ENCODE assay signal across 12 cellular contexts in the genomic region with DNA sequence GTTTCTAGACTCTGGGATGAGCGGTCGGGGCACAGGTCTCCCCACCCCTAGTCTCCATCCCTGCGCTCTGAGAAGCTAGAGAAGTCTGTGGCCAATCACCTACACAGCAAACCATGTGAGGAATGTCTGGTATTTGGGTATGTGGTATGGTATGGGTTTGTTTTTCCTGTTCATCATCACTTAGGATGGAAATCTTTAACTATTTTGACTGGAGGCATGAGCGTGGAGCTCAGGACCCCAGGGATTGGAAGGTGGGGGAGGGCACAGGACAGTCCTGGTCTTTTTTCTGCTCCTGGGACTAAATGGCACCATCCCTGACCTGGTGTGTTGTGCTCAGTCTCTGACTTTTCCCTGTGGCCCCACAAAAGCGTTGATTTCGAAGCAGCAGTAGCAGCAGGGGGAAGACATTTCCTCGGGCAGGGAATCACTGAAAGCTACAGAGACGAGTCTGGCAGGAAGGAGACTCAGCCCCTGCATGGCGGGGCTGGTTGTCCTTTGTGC.
DNase-seq lines count a peak whose midpoint lies in the region; ATAC-seq and TF ChIP-seq lines count a peak whose summit lies in the region.
"Had no signal": no experiment of that assay in that cellular context is flagged by ENCODE, and none has a peak within 500 bp of the region (broad histone marks: within the 10 kb centered on the region; RNA-seq: fewer than 3 reads in every experiment).

No MANE protein-coding gene starts in this region.

- no peaks in the 10 kb centered on the region for H3K36me3 ChIP-seq in ACC112 (ENCODE audit: insufficient read depth, low read length)
- H3K36me3 ChIP-seq in HUES48 (ENCODE audit: control insufficient read depth, insufficient read depth, low read length), result no peaks in the 10 kb centered on the region
- H3K36me3 ChIP-seq in CD8-positive, alpha-beta T cell (ENCODE audit: insufficient read depth, low read length), result no peaks in the 10 kb centered on the region
- H3K36me3 ChIP-seq: BLaER1 treated with 17β-estradiol and CSF1 and Interleukin-3, amounts not matched to agents 10 nM and 100 nM had no signal

- H3K4me3 ChIP-seq in ACC112 (ENCODE audit: low read depth, low read length) (peak overlapping the region; percentile 24; the same call in 1 of the 2 replicates), HUES48 (ENCODE audit: low read depth, low read length) (no peak overlapping the region), cardiac fibroblast (replicated peaks in 1 of 2; ENCODE audit: low read depth in 2 of 2, low read length in 2 of 2) (no peak overlapping the region)
- H3K4me3 ChIP-seq in CD8-positive, alpha-beta T cell (ENCODE audit: low read depth, low read length), result no peak overlapping the region
- H3K4me3 ChIP-seq: BLaER1 treated with 17β-estradiol and CSF1 and Interleukin-3, amounts not matched to agents 10 nM and 100 nM had no signal

- H3K36me3 Mint-ChIP-seq in CD8-positive, alpha-beta T cell, result no peaks in the 10 kb centered on the region
- no peaks in the 10 kb centered on the region for H3K36me3 Mint-ChIP-seq in activated CD8-positive, alpha-beta memory T cell treated with anti-CD3 and anti-CD28 coated beads, Interleukin-2, amount 10 ng/mL, durations not matched to agents 7 days and 5 days
- H3K36me3 Mint-ChIP-seq: naive B cell had no signal

- no peaks in the 10 kb centered on the region for H3K79me2 ChIP-seq in ACC112 (ENCODE audit: control insufficient read depth, insufficient read depth, low read length, unreplicated experiment)

- peak overlapping the region; percentile 1; the same call in 1 of the 2 replicates for H3K9ac ChIP-seq in HUES48 (ENCODE audit: low read depth, low read length)
- H3K9ac ChIP-seq: BLaER1 treated with 17β-estradiol and CSF1 and Interleukin-3, amounts not matched to agents 10 nM and 100 nM had no signal

- H3K9me3 Mint-ChIP-seq in CD8-positive, alpha-beta T cell, result no peaks in the 10 kb centered on the region
- H3K9me3 Mint-ChIP-seq in activated CD8-positive, alpha-beta memory T cell treated with anti-CD3 and anti-CD28 coated beads, Interleukin-2, amount 10 ng/mL, durations not matched to agents 7 days and 5 days (ENCODE audit: low read depth), result no peaks in the 10 kb centered on the region
- H3K9me3 Mint-ChIP-seq: naive B cell had no signal

- H3K27ac ChIP-seq in ACC112 (ENCODE audit: low read depth, low read length) (peak overlapping the region; percentile 66), HUES48 (ENCODE audit: low read depth, low read length) (peak overlapping the region; percentile 80), substantia nigra (ENCODE audit: low read depth, low read length, poor library complexity, severe bottlenecking) (no peak overlapping the region)
- no peak overlapping the region for H3K27ac ChIP-seq in CD8-positive, alpha-beta T cell (ENCODE audit: low read depth, low read length)
- H3K27ac ChIP-seq: BLaER1 treated with 17β-estradiol and CSF1 and Interleukin-3, amounts not matched to agents 10 nM and 100 nM had no signal

- POLR2A ChIA-PET in CD8-positive, alpha-beta T cell (lab: Charles Lee), result no interaction called here

- TF ChIP-seq CTCF in cardiac fibroblast (IDR thresholded peaks at IDR 0.05; ENCODE audit: low read depth, low read length), result no peak
- TF ChIP-seq CTCF in CD8-positive, alpha-beta T cell (IDR thresholded peaks at IDR 0.05), result no peak

- H2AFZ ChIP-seq in ACC112 (ENCODE audit: low read length, unreplicated experiment), result peak overlapping the region; percentile 91

- ATAC-seq in CD8-positive, alpha-beta T cell, result no peak
- ATAC-seq in activated CD8-positive, alpha-beta memory T cell treated with anti-CD3 and anti-CD28 coated beads, Interleukin-2, amount 10 ng/mL, durations not matched to agents 7 days and 5 days, result no peak

- H3K27me3 ChIP-seq in ACC112 (ENCODE audit: insufficient read depth, low read length) (no peaks in the 10 kb centered on the region), HUES48 (ENCODE audit: control insufficient read depth, insufficient read depth, low read length) (no peaks in the 10 kb centered on the region)
- H3K27me3 ChIP-seq in CD8-positive, alpha-beta T cell (ENCODE audit: insufficient read depth, low read length), result no peaks in the 10 kb centered on the region
- H3K27me3 ChIP-seq: BLaER1 treated with 17β-estradiol and CSF1 and Interleukin-3, amounts not matched to agents 10 nM and 100 nM had no signal

- no peaks in the 10 kb centered on the region for H3K9me3 ChIP-seq in HUES48 (ENCODE audit: control insufficient read depth, insufficient read depth, low read length)
- H3K9me3 ChIP-seq in CD8-positive, alpha-beta T cell (ENCODE audit: low read length), result no peaks in the 10 kb centered on the region
- H3K9me3 ChIP-seq: BLaER1 treated with 17β-estradiol and CSF1 and Interleukin-3, amounts not matched to agents 10 nM and 100 nM had no signal

- DNase-seq in cardiac fibroblast (ENCODE audit: low read depth in 2 of 2), result peak; percentile 65 to 87
- DNase-seq in left kidney (ENCODE audit: low read depth, low spot score), result peak; percentile 67
- DNase-seq in CD8-positive, alpha-beta T cell, result no peak
- no peak for DNase-seq in substantia nigra (lab: John Stamatoyannopoulos, UW)
- no peak for DNase-seq in activated CD8-positive, alpha-beta memory T cell treated with anti-CD3 and anti-CD28 coated beads, Interleukin-2, amount 10 ng/mL, durations not matched to agents 7 days and 5 days
- DNase-seq in T-helper 9 cell, result no peak
- DNase-seq: activated naive CD4-positive, alpha-beta T cell; naive B cell; NCI-H524 had no signal

- H3K4me3 Mint-ChIP-seq in CD8-positive, alpha-beta T cell, result no peak overlapping the region
- H3K4me3 Mint-ChIP-seq in activated CD8-positive, alpha-beta memory T cell treated with anti-CD3 and anti-CD28 coated beads, Interleukin-2, amount 10 ng/mL, durations not matched to agents 7 days and 5 days, result no peak overlapping the region
- H3K4me3 Mint-ChIP-seq: naive B cell had no signal

- H3K4me1 Mint-ChIP-seq in CD8-positive, alpha-beta T cell (ENCODE audit: low read depth), result no peaks in the 10 kb centered on the region
- no peaks in the 10 kb centered on the region for H3K4me1 Mint-ChIP-seq in activated CD8-positive, alpha-beta memory T cell treated with anti-CD3 and anti-CD28 coated beads, Interleukin-2, amount 10 ng/mL, durations not matched to agents 7 days and 5 days
- H3K4me1 Mint-ChIP-seq: naive B cell had no signal

- CTCF ChIA-PET in CD8-positive, alpha-beta T cell (lab: Charles Lee), result no interaction called here
- CTCF ChIA-PET in activated CD8-positive, alpha-beta memory T cell treated with anti-CD3 and anti-CD28 coated beads, Interleukin-2, amount 10 ng/mL, durations not matched to agents 7 days and 5 days (lab: Charles Lee), result interaction anchor here (1.6 kb wide), 1 partner anchor 18 kb away, joined by 3 read pairs; no protein-coding TSS in a partner anchor

- H3K27me3 Mint-ChIP-seq in CD8-positive, alpha-beta T cell (ENCODE audit: low read depth), result peaks cover 17% of the 10 kb centered on the region
- peaks cover 20% of the 10 kb centered on the region for H3K27me3 Mint-ChIP-seq in activated CD8-positive, alpha-beta memory T cell treated with anti-CD3 and anti-CD28 coated beads, Interleukin-2, amount 10 ng/mL, durations not matched to agents 7 days and 5 days

- H3K4me1 ChIP-seq in ACC112 (ENCODE audit: control insufficient read depth, insufficient read depth, low read length, unreplicated experiment) (peaks cover 30% of the 10 kb centered on the region), HUES48 (ENCODE audit: control insufficient read depth, insufficient read depth, low read length) (peaks cover 40% of the 10 kb centered on the region)
- no peaks in the 10 kb centered on the region for H3K4me1 ChIP-seq in CD8-positive, alpha-beta T cell (ENCODE audit: insufficient read depth, low read length)

- intact Hi-C loops in CD8-positive, alpha-beta T cell (cut with DNase I, micrococcal nuclease), result no loop called here

- H3K27ac Mint-ChIP-seq in CD8-positive, alpha-beta T cell, result no peak overlapping the region
- H3K27ac Mint-ChIP-seq in activated CD8-positive, alpha-beta memory T cell treated with anti-CD3 and anti-CD28 coated beads, Interleukin-2, amount 10 ng/mL, durations not matched to agents 7 days and 5 days, result no peak overlapping the region

Comparison
In these comparisons a context has a peak if more than half of its experiments do, and no peak if none do; other contexts are left out.
1. H3K27ac ChIP-seq: peak in ACC112 (single experiment) and HUES48 (single experiment); none in CD8-positive, alpha-beta T cell (single experiment) and substantia nigra (single experiment).
2. DNase-seq: peak in cardiac fibroblast (2 of 2) and left kidney (single experiment); none in CD8-positive, alpha-beta T cell (0 of 7), substantia nigra (0 of 49), activated CD8-positive, alpha-beta memory T cell treated with anti-CD3 and anti-CD28 coated beads, Interleukin-2, amount 10 ng/mL, durations not matched to agents 7 days and 5 days (single experiment) and T-helper 9 cell (single experiment).